ENCODE assay signal across 23 cellular contexts in genomic region chr18:73487956-73488355, GRCh38.
"Had no signal": no experiment of that assay in that cellular context is flagged by ENCODE, and none has a peak within 500 bp of the region (broad histone marks: within the 10 kb centered on the region; RNA-seq: fewer than 3 reads in every experiment).

No MANE protein-coding gene starts in this region.

- H3K9me3 Mint-ChIP-seq: activated CD4-positive, alpha-beta T cell treated with anti-CD3 and anti-CD28 coated beads, Interleukin-2, amount 10 ng/mL, durations not matched to agents 24 days and 14 days; naive B cell; stimulated activated naive CD8-positive, alpha-beta T cell treated with anti-CD3 and anti-CD28 coated beads, Interleukin-15, amount 100 ng/mL, for 72 hours had no signal

- H3K27ac Mint-ChIP-seq: activated CD4-positive, alpha-beta T cell treated with anti-CD3 and anti-CD28 coated beads, Interleukin-2, amount 10 ng/mL, durations not matched to agents 24 days and 14 days; activated CD8-positive, alpha-beta T cell treated with anti-CD3 and anti-CD28 coated beads, Interleukin-2, amount 10 ng/mL, durations not matched to agents 7 days and 5 days; activated naive CD8-positive, alpha-beta T cell treated with anti-CD3 and anti-CD28 coated beads for 36 hours; naive B cell; stimulated activated naive CD8-positive, alpha-beta T cell treated with anti-CD3 and anti-CD28 coated beads, Interleukin-15, amount 100 ng/mL, for 72 hours; T-helper 1 cell treated with Interleukin-12 subunit alpha and Interleukin-12 subunit beta and Interleukin-4 antibody, amounts not matched to agents 30 μg/mL and 1 μg/mL, for 36 hours had no signal

- H3K27me3 Mint-ChIP-seq: activated CD4-positive, alpha-beta T cell treated with anti-CD3 and anti-CD28 coated beads, Interleukin-2, amount 10 ng/mL, durations not matched to agents 24 days and 14 days; activated naive CD8-positive, alpha-beta T cell treated with anti-CD3 and anti-CD28 coated beads for 36 hours; naive B cell; stimulated activated naive CD8-positive, alpha-beta T cell treated with anti-CD3 and anti-CD28 coated beads, Interleukin-15, amount 100 ng/mL, for 72 hours had no signal

- H3K27me3 ChIP-seq: body of pancreas, suprapubic skin, tibial nerve had no signal

- DNase-seq: activated CD4-positive, alpha-beta T cell treated with anti-CD3 and anti-CD28 coated beads, Interleukin-2, amount 10 ng/mL, durations not matched to agents 24 days and 14 days; activated CD8-positive, alpha-beta T cell treated with anti-CD3 and anti-CD28 coated beads, Interleukin-2, amount 10 ng/mL, durations not matched to agents 7 days and 5 days; activated naive CD4-positive, alpha-beta T cell; activated naive CD8-positive, alpha-beta T cell treated with anti-CD3 and anti-CD28 coated beads for 36 hours; activated T-cell treated with anti-CD3 and anti-CD28 coated beads, Interleukin-2, amount 50 U/mL, for 1 hour; body of pancreas; caudate nucleus; effector memory CD4-positive, alpha-beta T cell; foreskin melanocyte; kidney; lower lobe of right lung; naive B cell; nucleus accumbens; right cardiac atrium; stimulated activated CD4-positive, alpha-beta T cell treated with anti-CD3 and anti-CD28 coated beads, Interleukin-1b, Interleukin-23, amount 100 ng/mL, for 48 hours; stimulated activated naive CD8-positive, alpha-beta T cell treated with anti-CD3 and anti-CD28 coated beads, Interleukin-15, amount 100 ng/mL, for 72 hours had no signal

- H3K36me3 Mint-ChIP-seq: activated naive CD8-positive, alpha-beta T cell treated with anti-CD3 and anti-CD28 coated beads for 36 hours; naive B cell had no signal

- H3K4me3 ChIP-seq: body of pancreas, lower lobe of right lung, skin epidermis, suprapubic skin, tibial nerve had no signal

- H3K4me1 ChIP-seq: body of pancreas, lower lobe of right lung, parathyroid adenoma, suprapubic skin, tibial nerve had no signal

- H3K9ac ChIP-seq: parathyroid adenoma had no signal

- ATAC-seq: activated CD4-positive, CD25-positive, alpha-beta regulatory T cell treated with anti-CD3 and anti-CD28 coated beads, Interleukin-2, amount 50 U/mL, for 24 hours; activated CD8-positive, alpha-beta T cell treated with anti-CD3 and anti-CD28 coated beads, Interleukin-2, amount 10 ng/mL, durations not matched to agents 7 days and 5 days; body of pancreas; esophagus mucosa; lower lobe of right lung; right cardiac atrium; stimulated activated naive CD8-positive, alpha-beta T cell treated with anti-CD3 and anti-CD28 coated beads, Interleukin-15, amount 100 ng/mL, for 72 hours had no signal

- H3K4me3 Mint-ChIP-seq: activated CD4-positive, alpha-beta T cell treated with anti-CD3 and anti-CD28 coated beads, Interleukin-2, amount 10 ng/mL, durations not matched to agents 24 days and 14 days; activated CD8-positive, alpha-beta T cell treated with anti-CD3 and anti-CD28 coated beads, Interleukin-2, amount 10 ng/mL, durations not matched to agents 7 days and 5 days; activated naive CD8-positive, alpha-beta T cell treated with anti-CD3 and anti-CD28 coated beads for 36 hours; naive B cell; stimulated activated naive CD8-positive, alpha-beta T cell treated with anti-CD3 and anti-CD28 coated beads, Interleukin-15, amount 100 ng/mL, for 72 hours; T-helper 1 cell treated with Interleukin-12 subunit alpha and Interleukin-12 subunit beta and Interleukin-4 antibody, amounts not matched to agents 30 μg/mL and 1 μg/mL, for 36 hours had no signal

- H3K4me1 Mint-ChIP-seq: activated CD4-positive, alpha-beta T cell treated with anti-CD3 and anti-CD28 coated beads, Interleukin-2, amount 10 ng/mL, durations not matched to agents 24 days and 14 days; activated naive CD8-positive, alpha-beta T cell treated with anti-CD3 and anti-CD28 coated beads for 36 hours; naive B cell; stimulated activated naive CD8-positive, alpha-beta T cell treated with anti-CD3 and anti-CD28 coated beads, Interleukin-15, amount 100 ng/mL, for 72 hours had no signal

- H3K9me3 ChIP-seq: body of pancreas, lower lobe of right lung, suprapubic skin, tibial nerve had no signal

- H3K36me3 ChIP-seq: lower lobe of right lung, suprapubic skin, tibial nerve had no signal
